ENCODE assay signal across 22 cellular contexts in the genomic region with DNA sequence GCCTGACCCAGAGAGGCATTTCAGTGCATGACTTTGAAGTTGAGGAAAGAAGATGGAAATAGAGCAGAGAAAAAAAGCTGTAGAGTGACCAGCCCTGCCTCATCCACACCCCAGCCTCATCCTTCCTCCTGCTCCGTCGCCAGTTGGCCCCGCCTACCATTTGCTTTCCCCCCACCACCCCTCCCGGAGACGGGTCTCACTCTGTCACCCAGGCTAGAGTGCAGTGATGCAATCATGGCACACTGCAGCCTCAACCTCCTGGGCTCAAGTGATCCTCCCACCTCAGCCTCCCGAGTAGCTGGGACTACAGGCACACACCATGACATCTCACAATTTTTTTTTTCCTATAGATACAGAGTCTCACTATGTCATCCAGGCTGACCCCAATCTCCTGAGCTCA.
A peak's percentile ranks its signal among the peaks of the same experiment; 100 is the strongest.
DNase-seq lines count a peak whose midpoint lies in the region; FAIRE-seq and TF ChIP-seq lines count a peak whose summit lies in the region.
"Had no signal": no experiment of that assay in that cellular context is flagged by ENCODE, and none has a peak within 500 bp of the region (broad histone marks: within the 10 kb centered on the region; RNA-seq: fewer than 3 reads in every experiment).

No MANE protein-coding gene starts in this region.

- H4K20me1 ChIP-seq in H9 (ENCODE audit: control insufficient read depth, insufficient read depth, insufficient read length) (no peaks in the 10 kb centered on the region), H1 (replicated peaks in 1 of 2; ENCODE audit: control insufficient read depth in 1 of 2, insufficient read depth in 2 of 2, low read length in 2 of 2) (no peaks in the 10 kb centered on the region), GM23248 (ENCODE audit: insufficient read depth) (no peaks in the 10 kb centered on the region)
- H4K20me1 ChIP-seq: BLaER1 had no signal

- CTCF ChIA-PET in H1 (lab: Charles Lee; ENCODE audit: partially characterized antibody), result interaction anchor here (0.6 to 4.6 kb wide), 4 partner anchors 12 to 1337 kb away, joined by 3 to 23 read pairs (median 4); no protein-coding TSS in a partner anchor

- POLR2A ChIA-PET in H1 (lab: Charles Lee; ENCODE audit: partially characterized antibody), result interaction anchor here (0.6 to 0.7 kb wide), 2 partner anchors 174 to 1735 kb away, joined by 3 read pairs; no protein-coding TSS in a partner anchor

- no peaks in the 10 kb centered on the region for H3K9me3 ChIP-seq in H9 (ENCODE audit: control insufficient read depth, low read depth, low read length)
- H3K9me3 ChIP-seq in H1 (ENCODE audit: insufficient read depth in 2 of 2, low read depth in 1 of 2, low read length in 1 of 2), result no peaks in the 10 kb centered on the region
- no peaks in the 10 kb centered on the region for H3K9me3 ChIP-seq in GM23248 (ENCODE audit: low read depth)
- H3K9me3 ChIP-seq: BLaER1, Caco-2 had no signal

- H2BK120ac ChIP-seq in H9 (ENCODE audit: low read depth, low read length, poor library complexity, severe bottlenecking), result no peak overlapping the region
- no peak overlapping the region for H2BK120ac ChIP-seq in H1 (replicated peaks; ENCODE audit: low read depth, low read length)

- H2BK12ac ChIP-seq in H9 (ENCODE audit: insufficient read length, low read depth, low read length) (no peak overlapping the region), H1 (ENCODE audit: low read depth, low read length) (peak overlapping the region; percentile 11; the same call in 1 of the 2 replicates)

- FAIRE-seq in H1 (lab: Jason Lieb, UNC), result no peak
- FAIRE-seq: D721Med, GM12878, GM19239 had no signal

- H2BK5ac ChIP-seq in H9 (ENCODE audit: insufficient read length, low read length) (no peak overlapping the region), H1 (ENCODE audit: low read depth, low read length) (no peak overlapping the region; the same call in 1 of the 2 replicates)

- H3K23ac ChIP-seq in H9 (ENCODE audit: insufficient read length, low read depth, low read length) (no peak overlapping the region), H1 (ENCODE audit: insufficient read length) (no peak overlapping the region)

- no peak for TF ChIP-seq RAD21 in H1 (IDR thresholded peaks at IDR 0.05 in 1 of 2, conservative IDR thresholded peaks at IDR 0.05 in 1 of 2; ENCODE audit: low read depth in 2 of 2, low read length in 2 of 2)

- H3K36me3 ChIP-seq in H1 (ENCODE audit: control insufficient read depth in 2 of 4, insufficient read depth in 4 of 4, low read length in 3 of 4) (no peaks in the 10 kb centered on the region), GM23248 (ENCODE audit: low read depth) (no peaks in the 10 kb centered on the region)
- H3K36me3 ChIP-seq: BLaER1 had no signal

- H3K4me1 ChIP-seq in H9 (ENCODE audit: insufficient read depth, low read length) (peaks cover 2% of the 10 kb centered on the region; the same call in 1 of the 2 replicates), H1 (replicated peaks in 1 of 4; ENCODE audit: control insufficient read depth in 3 of 4, insufficient read depth in 4 of 4, low read length in 3 of 4) (peaks cover 4 to 12% (median 11%) of the 10 kb centered on the region in 4 experiments), GM23248 (ENCODE audit: insufficient read depth) (peaks cover 11% of the 10 kb centered on the region)
- H3K4me1 ChIP-seq: BLaER1, Caco-2 had no signal

- H3K4me3 ChIP-seq in H1 (ENCODE audit: extremely low read depth in 1 of 4, insufficient read depth in 2 of 4, low read depth in 3 of 4, low read length in 4 of 4), result no peak overlapping the region
- H3K4me3 ChIP-seq in GM23248, result no peak overlapping the region
- H3K4me3 ChIP-seq: BLaER1, GM12878 had no signal

- no peaks in the 10 kb centered on the region for H3K79me2 ChIP-seq in H9 (ENCODE audit: insufficient read depth, low read length)
- H3K79me2 ChIP-seq in H1 (ENCODE audit: control insufficient read depth in 1 of 2, insufficient read depth in 2 of 2, low read length in 2 of 2), result no peaks in the 10 kb centered on the region
- H3K79me2 ChIP-seq in GM23248 (ENCODE audit: insufficient read depth), result no peaks in the 10 kb centered on the region

- DNase-seq in H9 (no peak), H1 (ENCODE audit: low read depth in 1 of 2, low spot score in 2 of 2) (no peak), nephron progenitor cell (no peak), NCI-H2196 (lab: John Stamatoyannopoulos, UW; ENCODE audit: unreplicated experiment) (no peak), GM23248 (no peak), OCI-M1 (lab: John Stamatoyannopoulos, UW) (no peak)
- DNase-seq: Caco-2; CD4-positive, CD25-positive, alpha-beta regulatory T cell; CD8-positive, alpha-beta T cell; DMS 273 treated with DMSO at 0.1 percent for 48 hours; DMS79; EL; GDM1; GOT3; H7; HFFc6 had no signal

- H4K5ac ChIP-seq in H9 (ENCODE audit: insufficient read length, low read depth, low read length) (no peak overlapping the region), H1 (ENCODE audit: insufficient read length, low read depth, low read length) (no peak overlapping the region)

- no peak overlapping the region for H3K56ac ChIP-seq in H9 (ENCODE audit: insufficient read length, low read depth, low read length)
- no peak overlapping the region for H3K56ac ChIP-seq in H1 (replicated peaks; ENCODE audit: insufficient read length, low read depth, low read length)

- H3K4me1 Mint-ChIP-seq in H9, result peaks cover 19 to 29% of the 10 kb centered on the region in 2 experiments
- H3K4me1 Mint-ChIP-seq in nephron progenitor cell, result peaks cover 39% of the 10 kb centered on the region
- H3K4me1 Mint-ChIP-seq: B cell; CD4-positive, CD25-positive, alpha-beta regulatory T cell had no signal

- no peak overlapping the region for H4K91ac ChIP-seq in H9 (ENCODE audit: insufficient read length, low read depth, low read length)
- H4K91ac ChIP-seq in H1 (replicated peaks; ENCODE audit: insufficient read length, low read length), result peak overlapping the region; percentile 77

- no CpG with 5 or more reads among the region's 6 CpGs for WGBS in H9 (ENCODE audit: extremely low coverage, insufficient read length, low lambda C conversion rate)
- 89% methylated on average over 4 of the region's 6 CpGs; no CpG with 5 or more reads in 1 of the 2 experiments for WGBS in H1 (ENCODE audit: extremely low coverage in 1 of 2, insufficient coverage in 1 of 2, insufficient read length in 1 of 2, insufficient replicate concordance in 2 of 2, low coverage in 1 of 2, low lambda C conversion rate in 2 of 2, missing lambda C conversion rate in 1 of 2), 2 experiments
- 81 to 86% methylated on average over 6 of the region's 6 CpGs for WGBS in GM23248 (ENCODE audit: low coverage in 1 of 2, low lambda C conversion rate in 2 of 2, missing lambda C conversion rate in 2 of 2), 2 experiments

- no peaks in the 10 kb centered on the region for H3K79me1 ChIP-seq in H9 (ENCODE audit: insufficient read depth, low read depth, low read length, poor library complexity, severe bottlenecking)
- H3K79me1 ChIP-seq in H1 (ENCODE audit: low read depth, low read length), result no peaks in the 10 kb centered on the region

- no peak for TF ChIP-seq POLR2A in H1 (IDR thresholded peaks at IDR 0.05; ENCODE audit: control extremely low read depth in 1 of 2, low read depth in 2 of 2, low read length in 2 of 2)

- TF ChIP-seq CTCF in H9 (conservative IDR thresholded peaks at IDR 0.05) (no peak), H1 (IDR thresholded peaks at IDR 0.05; ENCODE audit: control extremely low read depth in 1 of 3, insufficient read depth in 1 of 3, low read depth in 1 of 3, low read length in 3 of 3) (no peak), nephron progenitor cell (IDR thresholded peaks at IDR 0.05) (no peak)

- no peak overlapping the region for H4K8ac ChIP-seq in H9 (replicated peaks; ENCODE audit: insufficient read length, low read depth, low read length)
- H4K8ac ChIP-seq in H1 (ENCODE audit: extremely low read depth, insufficient read depth, low read length), result no peak overlapping the region

- H3K27me3 Mint-ChIP-seq in H9 (ENCODE audit: low read depth) (no peaks in the 10 kb centered on the region; the same call in 1 of the 2 replicates), nephron progenitor cell (ENCODE audit: low read depth, poor library complexity) (peaks cover 2% of the 10 kb centered on the region)

- H3K18ac ChIP-seq in H9 (ENCODE audit: insufficient read length, low read depth, low read length) (no peak overlapping the region), H1 (ENCODE audit: extremely low read depth, low read length) (no peak overlapping the region; the same call in 1 of the 2 replicates)

- no peak overlapping the region for H2BK20ac ChIP-seq in H9 (ENCODE audit: low read depth, low read length, poor library complexity, severe bottlenecking)
- H2BK20ac ChIP-seq in H1 (ENCODE audit: low read length), result no peak overlapping the region

- H3K23me2 ChIP-seq in H9 (ENCODE audit: insufficient read length, low read depth, low read length, poor library complexity, severe bottlenecking) (no peaks in the 10 kb centered on the region), H1 (ENCODE audit: low read depth, low read length) (no peaks in the 10 kb centered on the region)

- H2AK5ac ChIP-seq in H9 (ENCODE audit: insufficient read length, low read length) (no peak overlapping the region), H1 (ENCODE audit: low read depth, low read length) (no peak overlapping the region; the same call in 1 of the 2 replicates)

- H3K9ac ChIP-seq in H9 (ENCODE audit: extremely low read depth, insufficient read length, low read length), result no peak overlapping the region
- no peak overlapping the region for H3K9ac ChIP-seq in H1 (replicated peaks in 1 of 4; ENCODE audit: extremely low read depth in 1 of 4, low read depth in 3 of 4, low read length in 3 of 4)
- H3K9ac ChIP-seq in GM23248, result no peak overlapping the region
- H3K9ac ChIP-seq: BLaER1 had no signal

- H3T11ph ChIP-seq in H9 (ENCODE audit: low read length), result no peak overlapping the region

- no peak overlapping the region for H3K14ac ChIP-seq in H9 (ENCODE audit: insufficient read depth, low read length)
- no peak overlapping the region for H3K14ac ChIP-seq in H1 (ENCODE audit: insufficient read length)

- no peak overlapping the region for H2AFZ ChIP-seq in H9 (ENCODE audit: low read length)
- H2AFZ ChIP-seq in H1 (ENCODE audit: low read length), result no peak overlapping the region
- no peak overlapping the region for H2AFZ ChIP-seq in GM23248

- H3K27ac Mint-ChIP-seq in H9 (peak overlapping the region in 2 of 3 experiments; percentile 28 to 92; a peak in 3 of 7 replicates), nephron progenitor cell (peak overlapping the region; percentile 49)
- H3K27ac Mint-ChIP-seq: B cell; CD4-positive, CD25-positive, alpha-beta regulatory T cell; CD8-positive, alpha-beta T cell; HFFc6 had no signal

- H3K27me3 ChIP-seq in H9 (ENCODE audit: insufficient read depth, low read length) (no peaks in the 10 kb centered on the region), H1 (replicated peaks in 1 of 4; ENCODE audit: control insufficient read depth in 3 of 4, extremely low read depth in 1 of 4, insufficient read depth in 3 of 4, low read length in 3 of 4) (no peaks in the 10 kb centered on the region; a peak in 1 of 7 replicates), GM23248 (replicated peaks; ENCODE audit: insufficient read depth) (no peaks in the 10 kb centered on the region; the same call in 1 of the 2 replicates)
- H3K27me3 ChIP-seq: BLaER1 had no signal

- TF ChIP-seq EP300 in H1 (IDR thresholded peaks at IDR 0.05; ENCODE audit: borderline replicate concordance in 1 of 2, low read depth in 2 of 2, low read length in 2 of 2), result no peak

- H3F3A ChIP-seq in GM23248 (ENCODE audit: insufficient read depth), result no peaks in the 10 kb centered on the region

- no peaks in the 10 kb centered on the region for H3K9me2 ChIP-seq in GM23248 (ENCODE audit: insufficient read depth)

- H3K36me3 Mint-ChIP-seq in H9 (ENCODE audit: insufficient read depth in 1 of 3, low read depth in 3 of 3) (no peaks in the 10 kb centered on the region; a peak in 1 of 7 replicates), nephron progenitor cell (ENCODE audit: low read depth) (no peaks in the 10 kb centered on the region)
- H3K36me3 Mint-ChIP-seq: CD4-positive, CD25-positive, alpha-beta regulatory T cell; CD8-positive, alpha-beta T cell had no signal

- H3K4me2 ChIP-seq in H9 (ENCODE audit: insufficient read depth, insufficient read length, low read length) (no peak overlapping the region), H1 (ENCODE audit: insufficient read depth in 1 of 2, low read depth in 2 of 2, low read length in 2 of 2) (no peak overlapping the region; a peak in 2 of 4 replicates), GM23248 (ENCODE audit: unreplicated experiment) (no peak overlapping the region)
- H3K4me2 ChIP-seq: BLaER1 had no signal

- no peak overlapping the region for H3K4ac ChIP-seq in H9 (ENCODE audit: low read depth, low read length)
- H3K4ac ChIP-seq in H1 (replicated peaks; ENCODE audit: insufficient read length, low read depth, low read length), result no peak overlapping the region

- H3K9me3 Mint-ChIP-seq in H9 (no peaks in the 10 kb centered on the region), nephron progenitor cell (no peaks in the 10 kb centered on the region)
- H3K9me3 Mint-ChIP-seq: CD8-positive, alpha-beta T cell; HFFc6 had no signal

- H3K4me3 Mint-ChIP-seq in H9 (peak overlapping the region in 1 of 2 experiments; percentile 33; a peak in 1 of 5 replicates), nephron progenitor cell (no peak overlapping the region)
- H3K4me3 Mint-ChIP-seq: B cell; CD4-positive, CD25-positive, alpha-beta regulatory T cell; CD8-positive, alpha-beta T cell; HFFc6 had no signal

- H2BK15ac ChIP-seq in H9 (ENCODE audit: low read depth, low read length) (no peak overlapping the region), H1 (ENCODE audit: low read length) (no peak overlapping the region)

- in situ Hi-C loops in GM23248 (cut with MboI), result no loop called here

- H3K27ac ChIP-seq in H9 (ENCODE audit: insufficient read length, low read depth, low read length) (no peak overlapping the region), H1 (ENCODE audit: low read depth, low read length) (no peak overlapping the region), GM23248 (no peak overlapping the region)
- H3K27ac ChIP-seq: BLaER1, C4-2B had no signal
